Comparison of ENCODE assay signal across 8 cellular contexts in the genomic region with DNA sequence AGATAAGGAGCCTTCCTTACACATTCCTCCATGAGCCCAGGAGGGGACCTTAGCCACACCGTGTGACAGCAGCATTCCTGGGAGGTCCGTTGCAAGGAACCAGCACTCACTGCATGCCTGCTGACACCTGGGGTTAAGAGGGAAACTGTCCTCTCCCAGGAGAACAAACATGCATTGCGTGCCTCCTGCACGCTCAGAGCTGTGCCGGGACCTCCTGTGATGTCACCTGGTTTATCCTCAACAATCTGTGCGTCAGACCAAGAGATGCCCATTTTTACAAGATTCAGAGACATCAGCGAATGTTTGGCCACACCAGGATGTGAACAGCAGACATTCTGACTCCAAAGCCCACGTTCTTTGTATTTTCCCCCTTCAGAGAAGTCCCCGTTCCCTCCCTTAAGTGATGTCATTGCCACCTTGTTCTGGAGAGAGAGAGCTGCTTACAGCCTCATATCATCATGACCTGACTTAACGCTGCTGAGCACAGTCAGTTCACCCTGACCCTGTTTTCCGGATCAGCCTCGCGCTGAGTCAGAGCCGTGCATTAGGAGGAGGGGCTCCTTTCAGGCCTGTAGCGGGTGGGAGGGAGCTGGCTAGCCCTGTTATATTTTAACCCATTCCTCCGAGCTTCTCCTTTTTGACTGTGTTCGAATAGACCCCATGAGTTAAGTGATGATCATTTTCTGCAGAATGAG. TPM values are rescaled to one million over a fixed set of nuclear protein-coding genes. Genes with fewer than 3 reads are reported as not detected.
DNase-seq lines count a peak whose midpoint lies in the region; ATAC-seq and TF ChIP-seq lines count a peak whose summit lies in the region.

No MANE protein-coding gene starts in this region.

- H3K36me3 Mint-ChIP-seq in MCF 10A (ENCODE audit: insufficient read depth, unreplicated experiment) (peaks cover 17% of the 10 kb centered on the region), endothelial cell (ENCODE audit: low read depth, unreplicated experiment) (peaks cover 11% of the 10 kb centered on the region)

- no peak overlapping the region for H3K4me3 ChIP-seq in breast epithelium
- H3K4me3 ChIP-seq in osteoblast (ENCODE audit: insufficient read depth, low read length) = no peak overlapping the region

- peak overlapping the region; percentile 53 to 74 for H3K27ac ChIP-seq in breast epithelium
- peak overlapping the region; percentile 42 for H3K27ac ChIP-seq in osteoblast (ENCODE audit: low read depth, low read length)

- H3K27me3 ChIP-seq in breast epithelium (no peaks in the 10 kb centered on the region), osteoblast (ENCODE audit: insufficient read depth, low read length) (no peaks in the 10 kb centered on the region)

- ATAC-seq in SK-N-SH treated with all-trans-retinoic acid at 6 μM for 48 hours (peak; percentile 93), GM19395 (IDR thresholded peaks at IDR 0.05; ENCODE audit: unreplicated experiment) (no peak)

- DNase-seq in breast epithelium (ENCODE audit: low spot score in 2 of 2) (no peak), MCF 10A (ENCODE audit: unreplicated experiment) (no peak), endothelial cell (ENCODE audit: low spot score) (no peak), osteoblast (ENCODE audit: insufficient read length, low spot score, missing footprints) (peak; percentile 96), C1 segment of cervical spinal cord (lab: John Stamatoyannopoulos, UW) (no peak), NCI-H1092 treated with DMSO at 0.1 percent for 48 hours (lab: John Stamatoyannopoulos, UW) (no peak)

- no TSS peak for BruUV-seq in MCF 10A (replicated peaks; lab: Mats Ljungman, UMichigan)

- H4K20me1 ChIP-seq in osteoblast (ENCODE audit: insufficient read depth, low read length) = no peaks in the 10 kb centered on the region

- H3K4me1 ChIP-seq in breast epithelium = no peaks in the 10 kb centered on the region
- H3K4me1 ChIP-seq in osteoblast (ENCODE audit: insufficient read depth, low read length) = peaks cover 4% of the 10 kb centered on the region

- CTCF ChIA-PET in MCF 10A (lab: Yijun Ruan, JAX) = no interaction called here

- TF ChIP-seq POLR2A in breast epithelium (IDR thresholded peaks at IDR 0.05) = no peak

- TF ChIP-seq CTCF in breast epithelium (IDR thresholded peaks at IDR 0.05) (no peak), MCF 10A (IDR thresholded peaks at IDR 0.05; ENCODE audit: unreplicated experiment) (no peak), endothelial cell (IDR thresholded peaks at IDR 0.05; ENCODE audit: unreplicated experiment) (no peak), osteoblast (IDR thresholded peaks at IDR 0.05; ENCODE audit: extremely low read depth, low read depth, low read length) (no peak)

- no peak overlapping the region for H3K4me3 Mint-ChIP-seq in MCF 10A (ENCODE audit: unreplicated experiment)
- H3K4me3 Mint-ChIP-seq in endothelial cell (ENCODE audit: unreplicated experiment) = no peak overlapping the region

- H3K9me3 Mint-ChIP-seq in MCF 10A (ENCODE audit: unreplicated experiment) (no peaks in the 10 kb centered on the region), endothelial cell (ENCODE audit: unreplicated experiment) (no peaks in the 10 kb centered on the region)

- H3K9me3 ChIP-seq in breast epithelium (no peaks in the 10 kb centered on the region), osteoblast (ENCODE audit: low read depth, low read length) (no peaks in the 10 kb centered on the region)

- no peaks in the 10 kb centered on the region for H3K4me1 Mint-ChIP-seq in MCF 10A (ENCODE audit: insufficient read depth, unreplicated experiment)
- H3K4me1 Mint-ChIP-seq in endothelial cell (ENCODE audit: unreplicated experiment) = no peaks in the 10 kb centered on the region

- H2AFZ ChIP-seq in osteoblast (ENCODE audit: low read length) = no peak overlapping the region

- H3K27me3 Mint-ChIP-seq in MCF 10A (ENCODE audit: insufficient read depth, unreplicated experiment) (no peaks in the 10 kb centered on the region), endothelial cell (ENCODE audit: unreplicated experiment) (peaks cover 9% of the 10 kb centered on the region)

- H3K36me3 ChIP-seq in breast epithelium = no peaks in the 10 kb centered on the region
- no peaks in the 10 kb centered on the region for H3K36me3 ChIP-seq in osteoblast (ENCODE audit: insufficient read depth, low read length)

- H3K79me2 ChIP-seq in osteoblast (ENCODE audit: insufficient read depth, low read length) = no peaks in the 10 kb centered on the region

- POLR2A ChIA-PET in MCF 10A (lab: Yijun Ruan, JAX) = no interaction called here

- no peak overlapping the region for H3K4me2 ChIP-seq in osteoblast (ENCODE audit: insufficient read depth, low read length)

- no peak overlapping the region for H3K27ac Mint-ChIP-seq in MCF 10A (ENCODE audit: low read depth, unreplicated experiment)
- H3K27ac Mint-ChIP-seq in endothelial cell (ENCODE audit: unreplicated experiment) = peak overlapping the region; percentile 18

- intact Hi-C loops in breast epithelium (cut with DNase I; ENCODE audit: low total_unique reads) (no loop called here), MCF 10A (cut with micrococcal nuclease) (no loop called here)

TF ChIP-seq in SK-N-SH treated with all-trans-retinoic acid at 6 μM for 48 hours, 23 proteins besides CTCF, POLR2A, EP300 and RAD21 (continues in another document):
- no peak for TF ChIP-seq ZNF8 (CRISPR knock-in tag; IDR thresholded peaks at IDR 0.05)
- no peak for TF ChIP-seq ZFP3 (CRISPR knock-in tag; IDR thresholded peaks at IDR 0.05)
- TF ChIP-seq BACH2 (CRISPR knock-in tag; IDR thresholded peaks at IDR 0.05; ENCODE audit: borderline replicate concordance) = no peak
- no peak for TF ChIP-seq CSRNP3 (CRISPR knock-in tag; IDR thresholded peaks at IDR 0.05)
- no peak for TF ChIP-seq ZC3H10 (CRISPR knock-in tag; IDR thresholded peaks at IDR 0.05)
- no peak for TF ChIP-seq ZNF70 (CRISPR knock-in tag; IDR thresholded peaks at IDR 0.05)
- no peak for TF ChIP-seq SNAI2 (CRISPR knock-in tag; IDR thresholded peaks at IDR 0.05)
- TF ChIP-seq POU6F1 (CRISPR knock-in tag; IDR thresholded peaks at IDR 0.05; ENCODE audit: borderline replicate concordance, low read depth) = no peak
- TF ChIP-seq OSR1 (CRISPR knock-in tag; IDR thresholded peaks at IDR 0.05) = no peak
- TF ChIP-seq TSHZ2 (CRISPR knock-in tag; IDR thresholded peaks at IDR 0.05) = no peak
- TF ChIP-seq ZFP30 (CRISPR knock-in tag; IDR thresholded peaks at IDR 0.05) = no peak
- TF ChIP-seq CSDC2 (CRISPR knock-in tag; IDR thresholded peaks at IDR 0.05) = no peak

RNA-seq across cellular contexts. Expression of gene TMEM120B, which starts 36.2 kb away (rescaled TPM):
- 1 to 10 TPM; 5.4 to 8.2 (median 6.1) TPM for total RNA-seq in breast epithelium
- 10.5 and 14.2 TPM in 2 replicates for total RNA-seq in MCF 10A (2022)
- 10.3 TPM for total RNA-seq in endothelial cell (ENCODE audit: unreplicated experiment)
- 8.3 TPM in 2 replicates for total RNA-seq in osteoblast

RNA-seq across cellular contexts. Expression of gene RHOF, which starts 44.8 kb away (rescaled TPM):
- 10 to 100 TPM in 2 of 3 donors, 1 to 10 TPM in 1; 5.8 to 13.1 (median 12.0) TPM for total RNA-seq in breast epithelium
- 9.5 and 11.6 TPM in 2 replicates for total RNA-seq in MCF 10A (2022)
- 25.7 TPM for total RNA-seq in endothelial cell (ENCODE audit: unreplicated experiment)
- 6.2 and 8.3 TPM in 2 replicates for total RNA-seq in osteoblast

RNA-seq across cellular contexts. Expression of gene SETD1B, which starts 55.1 kb away (rescaled TPM):
- total RNA-seq in breast epithelium (1 to 10 TPM; 4.2 to 7.9 (median 6.1) TPM), MCF 10A (2022) (19.7 and 19.9 TPM in 2 replicates), endothelial cell (ENCODE audit: unreplicated experiment) (25.3 TPM), osteoblast (5.0 and 5.8 TPM in 2 replicates)
